22 cellular contexts compared by ENCODE assay signal in the genomic region with DNA sequence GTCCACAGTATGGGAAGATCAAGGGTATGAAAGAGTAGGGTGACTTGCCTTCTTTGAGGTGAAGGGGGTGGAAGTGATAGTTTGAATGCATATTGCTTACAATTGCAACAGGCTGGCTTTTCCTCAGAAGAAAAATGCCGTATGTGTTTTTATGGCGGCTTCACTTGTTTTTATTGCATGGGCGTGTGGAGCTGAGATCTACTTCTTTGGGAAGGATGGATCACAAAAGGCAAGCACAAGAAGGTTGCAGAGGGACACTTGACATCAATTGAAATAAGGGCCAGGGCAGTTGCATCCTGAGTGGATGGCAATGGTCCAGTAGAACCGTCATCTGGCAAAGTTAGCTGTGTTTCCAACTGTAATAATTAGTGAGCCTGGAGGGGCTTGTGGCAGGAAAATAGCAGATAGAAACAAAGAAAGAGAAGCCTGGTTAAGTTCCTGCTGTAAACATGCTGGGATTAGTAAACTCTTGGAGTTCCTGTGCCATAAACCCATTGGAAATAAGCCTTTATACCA.
"Had no signal": no experiment of that assay in that cellular context is flagged by ENCODE, and none has a peak within 500 bp of the region (broad histone marks: within the 10 kb centered on the region; RNA-seq: fewer than 3 reads in every experiment).

No MANE protein-coding gene starts in this region.

- H3K9ac ChIP-seq: neural progenitor cell, parathyroid adenoma had no signal

- H3K36me3 ChIP-seq: esophagus squamous epithelium, left lung, neural progenitor cell, prostate gland, right atrium auricular region, sigmoid colon, thoracic aorta, tibial nerve, upper lobe of left lung had no signal

- H3K27ac Mint-ChIP-seq: effector memory CD8-positive, alpha-beta T cell; mesothelial cell of epicardium; naive thymus-derived CD4-positive, alpha-beta T cell; neural progenitor cell; stimulated activated effector memory CD8-positive, alpha-beta T cell treated with anti-CD3 and anti-CD28 coated beads, Interleukin-12 subunit alpha, Interleukin-12 subunit beta, amount 100 ng/mL, for 72 hours had no signal

- H2AFZ ChIP-seq: neural progenitor cell, parathyroid adenoma had no signal

- H3K27ac ChIP-seq: esophagus squamous epithelium, left lung, neural progenitor cell, parathyroid adenoma, prostate gland, right atrium auricular region, sigmoid colon, thoracic aorta, tibial nerve, upper lobe of left lung had no signal

- H3K4me1 ChIP-seq: left lung, parathyroid adenoma, prostate gland, sigmoid colon had no signal

- H3K4me2 ChIP-seq: neural progenitor cell had no signal

- H3K9me3 ChIP-seq: esophagus squamous epithelium, left lung, prostate gland, right atrium auricular region, sigmoid colon, thoracic aorta, tibial nerve, upper lobe of left lung had no signal

- H3K79me2 ChIP-seq: parathyroid adenoma had no signal

- H3K27me3 ChIP-seq: esophagus squamous epithelium, left lung, neural progenitor cell, right atrium auricular region, sigmoid colon, tibial nerve, upper lobe of left lung had no signal

- H3K4me3 ChIP-seq: esophagus squamous epithelium, left lung, neural progenitor cell, prostate gland, right atrium auricular region, sigmoid colon, thoracic aorta, tibial nerve, upper lobe of left lung had no signal

- H3K36me3 Mint-ChIP-seq: mesothelial cell of epicardium; naive thymus-derived CD4-positive, alpha-beta T cell; neural progenitor cell; stimulated activated effector memory CD8-positive, alpha-beta T cell treated with anti-CD3 and anti-CD28 coated beads, Interleukin-12 subunit alpha, Interleukin-12 subunit beta, amount 100 ng/mL, for 72 hours had no signal

- DNase-seq: cortex of kidney; effector memory CD8-positive, alpha-beta T cell; erythroblast; esophagus squamous epithelium; head of caudate nucleus; left lung; mesenchymal stem cell; naive thymus-derived CD4-positive, alpha-beta T cell; sigmoid colon; stimulated activated CD4-positive, alpha-beta T cell treated with anti-CD3 and anti-CD28 coated beads, Interleukin-2, amount 100 ng/mL, for 24 hours; stimulated activated CD4-positive, alpha-beta T cell treated with anti-CD3 and anti-CD28 coated beads, Interleukin-4, amount 100 ng/mL, for 24 hours; stimulated activated naive CD4-positive, alpha-beta T cell treated with Interleukin-2 at 50 U/mL for 16 hours; upper lobe of left lung had no signal

- H3K4me1 Mint-ChIP-seq: naive thymus-derived CD4-positive, alpha-beta T cell; stimulated activated effector memory CD8-positive, alpha-beta T cell treated with anti-CD3 and anti-CD28 coated beads, Interleukin-12 subunit alpha, Interleukin-12 subunit beta, amount 100 ng/mL, for 72 hours had no signal

- H3K4me3 Mint-ChIP-seq: effector memory CD8-positive, alpha-beta T cell; mesothelial cell of epicardium; naive thymus-derived CD4-positive, alpha-beta T cell; nephron; neural progenitor cell; stimulated activated effector memory CD8-positive, alpha-beta T cell treated with anti-CD3 and anti-CD28 coated beads, Interleukin-12 subunit alpha, Interleukin-12 subunit beta, amount 100 ng/mL, for 72 hours had no signal

- H3K9me3 Mint-ChIP-seq: effector memory CD8-positive, alpha-beta T cell; mesothelial cell of epicardium; nephron; neural progenitor cell; stimulated activated effector memory CD8-positive, alpha-beta T cell treated with anti-CD3 and anti-CD28 coated beads, Interleukin-12 subunit alpha, Interleukin-12 subunit beta, amount 100 ng/mL, for 72 hours had no signal
